15 cellular contexts compared by ENCODE assay signal in the genomic region with DNA sequence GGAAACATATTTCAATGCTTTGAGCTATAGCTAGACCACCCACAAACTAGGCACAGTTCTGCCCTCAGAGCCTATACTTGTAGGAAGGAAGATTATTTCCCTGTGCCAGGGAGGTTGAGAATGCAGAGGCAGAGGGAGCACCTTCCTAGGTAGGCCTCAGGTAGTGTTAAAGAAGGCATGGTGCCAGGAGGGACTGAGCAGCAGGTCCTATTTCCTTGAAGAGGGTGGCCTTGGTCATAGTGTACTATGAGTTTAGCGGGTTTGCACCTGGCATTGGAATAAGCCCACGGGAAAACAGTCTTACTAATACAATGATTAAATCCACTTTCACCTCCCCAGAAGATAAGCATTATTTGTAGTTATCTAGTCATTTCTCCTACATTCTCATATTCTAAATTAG.
A peak's percentile ranks its signal among the peaks of the same experiment; 100 is the strongest.
DNase-seq lines count a peak whose midpoint lies in the region; FAIRE-seq and TF ChIP-seq lines count a peak whose summit lies in the region.
"Had no signal": no experiment of that assay in that cellular context is flagged by ENCODE, and none has a peak within 500 bp of the region (broad histone marks: within the 10 kb centered on the region; RNA-seq: fewer than 3 reads in every experiment).

No MANE protein-coding gene starts in this region.

- intact Hi-C loops in Calu3 (cut with micrococcal nuclease; ENCODE audit: unreplicated experiment): no loop called here

- H3K36me3 Mint-ChIP-seq in Calu3 (ENCODE audit: insufficient read depth, unreplicated experiment): no peaks in the 10 kb centered on the region

- H3K4me3 ChIP-seq in keratinocyte (ENCODE audit: control insufficient read depth in 2 of 3, extremely low read depth in 1 of 3, insufficient read depth in 2 of 3, low read depth in 1 of 3, low read length in 3 of 3) (no peak overlapping the region), brain microvascular endothelial cell (ENCODE audit: low read depth, low read length) (no peak overlapping the region)

- no peak overlapping the region for H2AFZ ChIP-seq in keratinocyte (ENCODE audit: control insufficient read depth, low read length)

- CTCF ChIA-PET in Calu3 (lab: Charles Lee): no interaction called here

- H3K27ac Mint-ChIP-seq in Calu3 (ENCODE audit: unreplicated experiment): no peak overlapping the region
- H3K27ac Mint-ChIP-seq: B cell; CD4-positive, alpha-beta T cell had no signal

- no peak overlapping the region for H3K4me2 ChIP-seq in keratinocyte (ENCODE audit: control insufficient read depth, extremely low read depth, insufficient read depth, low read depth, low read length)

- H3K79me2 ChIP-seq in keratinocyte (ENCODE audit: control insufficient read depth, insufficient read depth, low read length): no peaks in the 10 kb centered on the region

- peak; percentile 32 for FAIRE-seq in keratinocyte (lab: Jason Lieb, UNC)
- FAIRE-seq: A204.1, GM12892 had no signal

- no peaks in the 10 kb centered on the region for H3K9me1 ChIP-seq in keratinocyte (ENCODE audit: control insufficient read depth, extremely low read depth, insufficient read depth, low read length)

- H3K27me3 Mint-ChIP-seq in Calu3 (ENCODE audit: unreplicated experiment): no peaks in the 10 kb centered on the region
- H3K27me3 Mint-ChIP-seq: B cell; CD4-positive, alpha-beta T cell had no signal

- H4K20me1 ChIP-seq in keratinocyte (ENCODE audit: control insufficient read depth, extremely low read depth, insufficient read depth, low read length): no peaks in the 10 kb centered on the region

- H3K27ac ChIP-seq in keratinocyte (ENCODE audit: control insufficient read depth, insufficient read depth, low read length) (no peak overlapping the region), brain microvascular endothelial cell (no peak overlapping the region)

- H3K36me3 ChIP-seq in keratinocyte (ENCODE audit: control insufficient read depth in 2 of 2, extremely low read depth in 1 of 2, insufficient read depth in 2 of 2, low read length in 2 of 2) (no peaks in the 10 kb centered on the region), brain microvascular endothelial cell (replicated peaks) (no peaks in the 10 kb centered on the region)

- BruUV-seq in Calu3 (replicated peaks; lab: Mats Ljungman, UMichigan): no TSS peak

- H3K4me1 ChIP-seq in keratinocyte (ENCODE audit: control insufficient read depth, extremely low read depth, insufficient read depth, low read length): no peaks in the 10 kb centered on the region

- DNase-seq in NCI-H748 (lab: John Stamatoyannopoulos, UW; ENCODE audit: unreplicated experiment) (peak; percentile 32), NCI-H748 treated with DMSO at 0.1 percent for 48 hours (lab: John Stamatoyannopoulos, UW) (no peak), NCI-H2029 treated with DMSO at 0.1 percent for 48 hours (lab: John Stamatoyannopoulos, UW) (peak; percentile 90), keratinocyte (ENCODE audit: low read depth, low spot score) (no peak), SIG-M5 treated with dmso at 0.1 percent for 504 hours (lab: John Stamatoyannopoulos, UW; ENCODE audit: unreplicated experiment) (no peak), brain microvascular endothelial cell (no peak), Calu3 (no peak)
- DNase-seq: C1 segment of cervical spinal cord; CD4-positive, alpha-beta T cell; DND-41; GDM1; IMR-90 had no signal

- H3K27me3 ChIP-seq in keratinocyte (ENCODE audit: control insufficient read depth, extremely low read depth, insufficient read depth, low read length): no peaks in the 10 kb centered on the region
- H3K27me3 ChIP-seq in brain microvascular endothelial cell (replicated peaks): no peaks in the 10 kb centered on the region

- no peak overlapping the region for H3K9ac ChIP-seq in keratinocyte (ENCODE audit: control insufficient read depth, extremely low read depth, insufficient read depth, low read length)

- H3K4me3 Mint-ChIP-seq in Calu3 (ENCODE audit: low read depth, unreplicated experiment): no peak overlapping the region
- H3K4me3 Mint-ChIP-seq: B cell; CD4-positive, alpha-beta T cell had no signal

- dilution Hi-C loops in keratinocyte (cut with MboI; ENCODE audit: extremely low pct_ligation_motif_present, low sequenced_read_pairs): no loop called here

- H3K9me3 ChIP-seq in keratinocyte (ENCODE audit: control insufficient read depth, low read depth, low read length): no peaks in the 10 kb centered on the region

- in situ Hi-C loops in brain microvascular endothelial cell (cut with HindIII; ENCODE audit: low pct_ligation_motif_present, low sequenced_read_pairs): no loop called here

- TF ChIP-seq CTCF in keratinocyte (optimal IDR thresholded peaks at IDR 0.05 in 1 of 3, IDR thresholded peaks at IDR 0.05 in 1 of 3, conservative IDR thresholded peaks at IDR 0.05 in 1 of 3; ENCODE audit: extremely low read depth in 1 of 3, insufficient read depth in 2 of 3, low read length in 3 of 3) (no peak), brain microvascular endothelial cell (IDR thresholded peaks at IDR 0.05; ENCODE audit: low read depth, low read length, missing control alignments) (no peak), Calu3 (IDR thresholded peaks at IDR 0.05; ENCODE audit: unreplicated experiment) (no peak)

- H3K9me3 Mint-ChIP-seq in Calu3 (ENCODE audit: low read depth, unreplicated experiment): no peaks in the 10 kb centered on the region

- no peaks in the 10 kb centered on the region for H3K4me1 Mint-ChIP-seq in Calu3 (ENCODE audit: low read depth, unreplicated experiment)
- H3K4me1 Mint-ChIP-seq: B cell had no signal

Comparison
In these comparisons a context has a peak if more than half of its experiments do, and no peak if none do; other contexts are left out.
1. DNase-seq: peak in NCI-H748 (single experiment) and NCI-H2029 treated with DMSO at 0.1 percent for 48 hours (single experiment); none in NCI-H748 treated with DMSO at 0.1 percent for 48 hours (single experiment), keratinocyte (single experiment), SIG-M5 treated with dmso at 0.1 percent for 504 hours (single experiment), brain microvascular endothelial cell (single experiment) and Calu3 (single experiment).